ENCODE assay signal across 8 cellular contexts in the genomic region with DNA sequence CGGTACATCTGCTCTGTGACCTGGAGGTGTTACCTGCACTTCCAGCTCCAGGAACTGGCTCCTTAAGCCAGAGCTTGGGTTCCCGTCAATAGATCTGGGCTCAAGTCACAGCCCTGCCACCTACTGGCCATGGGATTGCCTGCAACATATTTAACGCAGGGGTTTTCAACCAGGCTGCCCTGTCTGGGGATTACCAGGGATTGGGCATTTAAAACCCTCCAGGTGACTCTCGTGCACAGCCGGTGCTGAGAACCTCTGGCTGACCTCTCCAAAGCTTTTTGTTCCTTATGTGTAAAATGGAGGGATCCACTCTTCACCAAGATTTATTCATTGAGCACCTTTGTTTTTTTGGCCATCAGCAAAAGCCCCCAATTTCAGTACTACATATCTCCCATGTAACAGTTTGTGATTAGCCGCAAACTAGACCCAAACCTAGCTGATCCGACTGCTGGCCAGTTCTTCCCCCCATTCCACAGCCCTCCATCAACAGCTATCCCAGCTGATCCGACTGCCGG.
DNase-seq lines count a peak whose midpoint lies in the region; ATAC-seq and TF ChIP-seq lines count a peak whose summit lies in the region.

No MANE protein-coding gene starts in this region.

- H3K36me3 Mint-ChIP-seq in MCF 10A (ENCODE audit: insufficient read depth, unreplicated experiment) = no peaks in the 10 kb centered on the region

- POLR2A ChIA-PET in MCF 10A (lab: Yijun Ruan, JAX) = interaction anchor here (0.7 to 2.3 kb wide), 12 partner anchors 76 to 798 kb away, joined by 3 to 17 read pairs (median 3); no protein-coding TSS in a partner anchor

- H3K27ac ChIP-seq in VCaP = 0 out of 2 replicates have a peak overlapping the region, but pooled peaks have one; percentile 39

- H3K4me1 Mint-ChIP-seq in MCF 10A (ENCODE audit: insufficient read depth, unreplicated experiment) = peaks cover 5% of the 10 kb centered on the region

- intact Hi-C loops in MCF 10A (cut with micrococcal nuclease) = loop anchor here (1.0 to 10.0 kb wide), 4 partner anchors 77 to 511 kb away; partner anchors contain the start of genes FARP1 and STK24

- H3K27ac Mint-ChIP-seq in MCF 10A (ENCODE audit: low read depth, unreplicated experiment) = no peak overlapping the region

- H3K9me3 Mint-ChIP-seq in MCF 10A (ENCODE audit: unreplicated experiment) = no peaks in the 10 kb centered on the region

- no peak for TF ChIP-seq POLR2A in GM18505 (IDR thresholded peaks at IDR 0.05; ENCODE audit: borderline replicate concordance, extremely low read depth, insufficient read depth, insufficient read length)

- CTCF ChIA-PET in MCF 10A (lab: Yijun Ruan, JAX) = interaction anchor here (0.5 to 6.6 kb wide), 82 partner anchors 8 to 801 kb away, joined by 3 to 134 read pairs (median 4); no protein-coding TSS in a partner anchor

- no TSS peak for BruUV-seq in MCF 10A (replicated peaks; lab: Mats Ljungman, UMichigan)

- TF ChIP-seq CTCF in VCaP (conservative IDR thresholded peaks at IDR 0.05) = peak; percentile 97
- peak; percentile 71 for TF ChIP-seq CTCF in MCF 10A (IDR thresholded peaks at IDR 0.05; ENCODE audit: unreplicated experiment)

- H3K4me3 Mint-ChIP-seq in MCF 10A (ENCODE audit: unreplicated experiment) = no peak overlapping the region

- peaks cover 11% of the 10 kb centered on the region for H3K27me3 Mint-ChIP-seq in MCF 10A (ENCODE audit: insufficient read depth, unreplicated experiment)

- peak; percentile 75 for DNase-seq in A172 (ENCODE audit: low spot score)
- peak; percentile 26 for DNase-seq in NCI-H2029 treated with DMSO at 0.1 percent for 48 hours (lab: John Stamatoyannopoulos, UW)
- DNase-seq in MCF 10A (ENCODE audit: unreplicated experiment) = peak; percentile 85
- peak; percentile 85 for DNase-seq in inferior parietal cortex (ENCODE audit: extremely low spot score)
- peak; percentile 83 for DNase-seq in stimulated activated CD4-positive, alpha-beta T cell treated with anti-CD3 and anti-CD28 coated beads, Interleukin-15, amount 100 ng/mL, for 24 hours

- ATAC-seq in GM18505 (IDR thresholded peaks at IDR 0.05; ENCODE audit: unreplicated experiment) = peak; percentile 91
- ATAC-seq in HG02943 (IDR thresholded peaks at IDR 0.05; ENCODE audit: low read depth, unreplicated experiment) = peak; percentile 88

Comparison
In these comparisons a context has a peak if more than half of its experiments do, and no peak if none do; other contexts are left out.
1. Peak in every context shown above with its lines: DNase-seq, ATAC-seq and H3K27ac ChIP-seq.
2. DNase-seq: peak in every context shown above with its lines; median percentile 85 in MCF 10A; 85 in inferior parietal cortex; 83 in stimulated activated CD4-positive, alpha-beta T cell treated with anti-CD3 and anti-CD28 coated beads, Interleukin-15, amount 100 ng/mL, for 24 hours; 75 in A172; 26 in NCI-H2029 treated with DMSO at 0.1 percent for 48 hours.